In the genomic region with DNA sequence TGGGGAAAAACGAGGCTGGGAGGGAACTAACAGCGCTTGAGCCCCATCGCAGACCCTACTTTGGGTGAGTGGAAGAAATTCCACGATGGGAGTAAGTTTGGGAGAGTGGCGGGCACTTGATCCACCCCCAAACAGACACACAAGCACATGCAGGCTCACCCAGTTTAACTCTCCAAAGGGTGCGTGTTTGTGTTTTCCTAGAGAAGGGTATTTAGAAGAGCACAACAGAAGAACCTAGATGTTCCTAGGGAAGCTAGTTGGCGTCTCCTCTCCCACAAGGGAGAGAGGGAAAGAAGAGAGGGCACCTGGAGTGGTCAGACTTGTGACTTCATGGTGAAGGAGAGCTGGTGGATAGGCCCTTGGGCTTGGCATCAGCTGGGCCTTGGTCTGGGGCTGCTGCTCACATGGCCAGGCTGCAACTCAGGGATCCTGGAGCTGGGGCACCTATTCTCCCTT, we compare ENCODE assay signal across 1 cellular context.
TF ChIP-seq lines count a peak whose summit lies in the region.

No MANE protein-coding gene starts in this region.

TF ChIP-seq in HCT116, 20 proteins besides CTCF, POLR2A, EP300 and RAD21 (continued from another document):
- TF ChIP-seq, protein P1, sequence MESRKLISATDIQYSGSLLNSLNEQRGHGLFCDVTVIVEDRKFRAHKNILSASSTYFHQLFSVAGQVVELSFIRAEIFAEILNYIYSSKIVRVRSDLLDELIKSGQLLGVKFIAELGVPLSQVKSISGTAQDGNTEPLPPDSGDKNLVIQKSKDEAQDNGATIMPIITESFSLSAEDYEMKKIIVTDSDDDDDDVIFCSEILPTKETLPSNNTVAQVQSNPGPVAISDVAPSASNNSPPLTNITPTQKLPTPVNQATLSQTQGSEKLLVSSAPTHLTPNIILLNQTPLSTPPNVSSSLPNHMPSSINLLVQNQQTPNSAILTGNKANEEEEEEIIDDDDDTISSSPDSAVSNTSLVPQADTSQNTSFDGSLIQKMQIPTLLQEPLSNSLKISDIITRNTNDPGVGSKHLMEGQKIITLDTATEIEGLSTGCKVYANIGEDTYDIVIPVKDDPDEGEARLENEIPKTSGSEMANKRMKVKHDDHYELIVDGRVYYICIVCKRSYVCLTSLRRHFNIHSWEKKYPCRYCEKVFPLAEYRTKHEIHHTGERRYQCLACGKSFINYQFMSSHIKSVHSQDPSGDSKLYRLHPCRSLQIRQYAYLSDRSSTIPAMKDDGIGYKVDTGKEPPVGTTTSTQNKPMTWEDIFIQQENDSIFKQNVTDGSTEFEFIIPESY (IDR thresholded peaks at IDR 0.05; ENCODE audit: extremely low read depth, insufficient replicate concordance, low read length): no peak
- TF ChIP-seq POLR2AphosphoS5 (IDR thresholded peaks at IDR 0.05; ENCODE audit: low read depth, low read length): no peak
- no peak for TF ChIP-seq SP1 (IDR thresholded peaks at IDR 0.05; ENCODE audit: low read depth)
- no peak for TF ChIP-seq EGR1 (IDR thresholded peaks at IDR 0.05; ENCODE audit: low read depth)
- no peak for TF ChIP-seq ELF1 (IDR thresholded peaks at IDR 0.05; ENCODE audit: borderline replicate concordance, low read depth)
- TF ChIP-seq, protein P2, sequence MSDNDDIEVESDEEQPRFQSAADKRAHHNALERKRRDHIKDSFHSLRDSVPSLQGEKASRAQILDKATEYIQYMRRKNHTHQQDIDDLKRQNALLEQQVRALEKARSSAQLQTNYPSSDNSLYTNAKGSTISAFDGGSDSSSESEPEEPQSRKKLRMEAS (IDR thresholded peaks at IDR 0.05): no peak
- TF ChIP-seq, protein P3, sequence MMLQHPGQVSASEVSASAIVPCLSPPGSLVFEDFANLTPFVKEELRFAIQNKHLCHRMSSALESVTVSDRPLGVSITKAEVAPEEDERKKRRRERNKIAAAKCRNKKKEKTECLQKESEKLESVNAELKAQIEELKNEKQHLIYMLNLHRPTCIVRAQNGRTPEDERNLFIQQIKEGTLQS (IDR thresholded peaks at IDR 0.05): no peak
